ENCODE assay signal across 9 cellular contexts in the genomic region with DNA sequence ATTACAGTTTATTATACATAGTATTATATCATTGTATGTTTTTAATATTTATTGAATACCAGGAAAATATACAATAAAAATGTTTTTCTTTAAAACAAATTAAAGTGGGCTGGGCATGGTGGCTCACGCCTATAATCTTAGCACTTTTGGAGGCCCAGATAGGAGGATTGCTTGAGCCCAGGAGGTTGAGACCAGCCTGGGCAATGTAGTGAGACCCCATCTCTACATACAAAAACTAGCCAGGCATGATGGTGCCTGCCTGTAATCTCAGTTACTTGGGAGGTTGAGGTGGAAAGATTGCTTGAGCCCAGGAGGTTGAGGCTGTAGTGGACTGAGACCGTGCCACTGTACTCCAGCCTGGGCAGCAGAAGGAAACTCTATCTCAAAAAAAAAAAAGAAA.
"Had no signal": no experiment of that assay in that cellular context is flagged by ENCODE, and none has a peak within 500 bp of the region (broad histone marks: within the 10 kb centered on the region; RNA-seq: fewer than 3 reads in every experiment).

No MANE protein-coding gene starts in this region.

- ATAC-seq: GM23338 had no signal

- H3K4me3 ChIP-seq: GM23338 had no signal

- H3K4me3 Mint-ChIP-seq: GM23338, H9, HFFc6 had no signal

- H3K9me3 Mint-ChIP-seq: GM23338, H9, HFFc6 had no signal

- FAIRE-seq: H1, H54 had no signal

- H3K4me1 Mint-ChIP-seq: GM23338, H9 had no signal

- H2AFZ ChIP-seq: GM23338 had no signal

- H3K4me2 ChIP-seq: GM23338 had no signal

- DNase-seq: H9, HCEC 1CT, HFFc6, IMR-90, KBM-7 had no signal

- H3K27ac ChIP-seq: HL-60 had no signal

- H3K27ac Mint-ChIP-seq: GM23338, H9, HFFc6 had no signal
